Comparison of ENCODE assay signal across 13 cellular contexts in the genomic region with DNA sequence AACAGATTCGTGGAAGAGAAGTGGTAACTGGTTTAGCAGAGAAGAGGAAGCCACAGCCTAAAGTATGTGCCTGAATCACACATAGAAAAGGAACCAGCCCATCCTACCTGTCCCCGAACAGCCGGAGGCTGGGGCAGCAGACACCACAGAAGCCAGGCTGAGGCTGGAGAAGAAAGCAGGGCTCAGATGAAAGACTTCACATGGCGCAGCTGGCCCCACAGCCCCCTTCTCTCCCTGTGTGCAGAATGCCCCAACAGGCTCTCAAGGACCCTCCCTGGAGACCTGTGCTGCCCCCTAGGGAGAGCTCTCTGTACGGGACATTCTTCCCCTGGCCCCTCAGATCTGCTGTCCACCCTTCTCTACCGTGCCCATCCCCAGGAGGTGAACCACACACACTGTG.
DNase-seq lines count a peak whose midpoint lies in the region; ATAC-seq and TF ChIP-seq lines count a peak whose summit lies in the region.
"Had no signal": no experiment of that assay in that cellular context is flagged by ENCODE, and none has a peak within 500 bp of the region (broad histone marks: within the 10 kb centered on the region; RNA-seq: fewer than 3 reads in every experiment).

No MANE protein-coding gene starts in this region.

- peaks cover 5% of the 10 kb centered on the region for H3K36me3 Mint-ChIP-seq in endothelial cell (ENCODE audit: low read depth, unreplicated experiment)
- no peaks in the 10 kb centered on the region for H3K36me3 Mint-ChIP-seq in activated T-helper 1 cell treated with anti-CD3 and anti-CD28 coated beads, Interleukin-12 subunit alpha, Interleukin-12 subunit beta, Interleukin-2, Interleukin-4 antibody, amounts not matched to agents 30 ng/mL and 10 ng/mL and 1 ng/mL, durations not matched to agents 14 hours and 24 hours and 36 hours (ENCODE audit: low read depth)
- H3K36me3 Mint-ChIP-seq: CD8-positive, alpha-beta T cell had no signal

- intact Hi-C loops in activated T-helper 1 cell treated with anti-CD3 and anti-CD28 coated beads, Interleukin-12 subunit alpha, Interleukin-12 subunit beta, Interleukin-2, Interleukin-4 antibody, amounts not matched to agents 30 ng/mL and 10 ng/mL and 1 ng/mL, durations not matched to agents 14 hours and 24 hours and 36 hours (cut with micrococcal nuclease), result no loop called here

- peaks cover under 1% of the 10 kb centered on the region for H3K9me3 Mint-ChIP-seq in endothelial cell (ENCODE audit: unreplicated experiment)
- H3K9me3 Mint-ChIP-seq in activated T-helper 1 cell treated with anti-CD3 and anti-CD28 coated beads, Interleukin-12 subunit alpha, Interleukin-12 subunit beta, Interleukin-2, Interleukin-4 antibody, amounts not matched to agents 30 ng/mL and 10 ng/mL and 1 ng/mL, durations not matched to agents 14 hours and 24 hours and 36 hours, result peaks cover 14% of the 10 kb centered on the region

- no peaks in the 10 kb centered on the region for H3K4me1 Mint-ChIP-seq in endothelial cell (ENCODE audit: unreplicated experiment)
- H3K4me1 Mint-ChIP-seq in activated T-helper 1 cell treated with anti-CD3 and anti-CD28 coated beads, Interleukin-12 subunit alpha, Interleukin-12 subunit beta, Interleukin-2, Interleukin-4 antibody, amounts not matched to agents 30 ng/mL and 10 ng/mL and 1 ng/mL, durations not matched to agents 14 hours and 24 hours and 36 hours (ENCODE audit: low read depth), result peaks cover 7% of the 10 kb centered on the region

- H3K4me3 Mint-ChIP-seq in endothelial cell (ENCODE audit: unreplicated experiment), result no peak overlapping the region
- no peak overlapping the region for H3K4me3 Mint-ChIP-seq in activated T-helper 1 cell treated with anti-CD3 and anti-CD28 coated beads, Interleukin-12 subunit alpha, Interleukin-12 subunit beta, Interleukin-2, Interleukin-4 antibody, amounts not matched to agents 30 ng/mL and 10 ng/mL and 1 ng/mL, durations not matched to agents 14 hours and 24 hours and 36 hours
- H3K4me3 Mint-ChIP-seq: CD8-positive, alpha-beta T cell had no signal

- no peaks in the 10 kb centered on the region for H3K27me3 Mint-ChIP-seq in endothelial cell (ENCODE audit: unreplicated experiment)
- H3K27me3 Mint-ChIP-seq in activated T-helper 1 cell treated with anti-CD3 and anti-CD28 coated beads, Interleukin-12 subunit alpha, Interleukin-12 subunit beta, Interleukin-2, Interleukin-4 antibody, amounts not matched to agents 30 ng/mL and 10 ng/mL and 1 ng/mL, durations not matched to agents 14 hours and 24 hours and 36 hours (ENCODE audit: insufficient read depth), result peaks cover 16% of the 10 kb centered on the region

- peak; percentile 3 for DNase-seq in stimulated activated CD4-positive, alpha-beta T cell treated with anti-CD3 and anti-CD28 coated beads, Interleukin-15, amount 100 ng/mL, for 24 hours
- no peak for DNase-seq in stimulated activated CD4-positive, alpha-beta T cell treated with anti-CD3 and anti-CD28 coated beads, Interleukin-4, amount 100 ng/mL, for 1 hour
- peak; percentile 86 for DNase-seq in MV-4-11 (lab: John Stamatoyannopoulos, UW)
- DNase-seq in endothelial cell (ENCODE audit: low spot score), result peak; percentile 24
- no peak for DNase-seq in activated T-helper 1 cell treated with anti-CD3 and anti-CD28 coated beads, Interleukin-12 subunit alpha, Interleukin-12 subunit beta, Interleukin-2, Interleukin-4 antibody, amounts not matched to agents 30 ng/mL and 10 ng/mL and 1 ng/mL, durations not matched to agents 14 hours and 24 hours and 36 hours (ENCODE audit: low spot score)
- no peak for DNase-seq in RKO (ENCODE audit: low spot score)
- DNase-seq in GM03348 (ENCODE audit: low spot score), result no peak
- DNase-seq: CD8-positive, alpha-beta T cell; central memory CD4-positive, alpha-beta T cell; foreskin fibroblast; NCI-H524 treated with DMSO at 0.1 percent for 48 hours had no signal

- no peak for ATAC-seq in HG03378 (IDR thresholded peaks at IDR 0.05; ENCODE audit: unreplicated experiment)
- ATAC-seq: CD8-positive, alpha-beta T cell had no signal

- no peak for TF ChIP-seq CTCF in endothelial cell (IDR thresholded peaks at IDR 0.05; ENCODE audit: unreplicated experiment)

- H3K27ac Mint-ChIP-seq in endothelial cell (ENCODE audit: unreplicated experiment), result no peak overlapping the region
- no peak overlapping the region for H3K27ac Mint-ChIP-seq in activated T-helper 1 cell treated with anti-CD3 and anti-CD28 coated beads, Interleukin-12 subunit alpha, Interleukin-12 subunit beta, Interleukin-2, Interleukin-4 antibody, amounts not matched to agents 30 ng/mL and 10 ng/mL and 1 ng/mL, durations not matched to agents 14 hours and 24 hours and 36 hours
- H3K27ac Mint-ChIP-seq: activated T-helper 2 cell treated with anti-CD3 and anti-CD28 coated beads, Interferon-gamma antibody, Interleukin-2, Interleukin-4, amounts not matched to agents 10 μg/mL and 5 μg/mL and 100 μg/mL, durations not matched to agents 14 hours and 24 hours and 36 hours; CD8-positive, alpha-beta T cell had no signal

Comparison
In these comparisons a context has a peak if more than half of its experiments do, and no peak if none do; other contexts are left out.
1. DNase-seq: peak in stimulated activated CD4-positive, alpha-beta T cell treated with anti-CD3 and anti-CD28 coated beads, Interleukin-15, amount 100 ng/mL, for 24 hours (single experiment), MV-4-11 (single experiment) and endothelial cell (single experiment); none in stimulated activated CD4-positive, alpha-beta T cell treated with anti-CD3 and anti-CD28 coated beads, Interleukin-4, amount 100 ng/mL, for 1 hour (single experiment), activated T-helper 1 cell treated with anti-CD3 and anti-CD28 coated beads, Interleukin-12 subunit alpha, Interleukin-12 subunit beta, Interleukin-2, Interleukin-4 antibody, amounts not matched to agents 30 ng/mL and 10 ng/mL and 1 ng/mL, durations not matched to agents 14 hours and 24 hours and 36 hours (single experiment), RKO (single experiment) and GM03348 (single experiment).